In the genomic region with DNA sequence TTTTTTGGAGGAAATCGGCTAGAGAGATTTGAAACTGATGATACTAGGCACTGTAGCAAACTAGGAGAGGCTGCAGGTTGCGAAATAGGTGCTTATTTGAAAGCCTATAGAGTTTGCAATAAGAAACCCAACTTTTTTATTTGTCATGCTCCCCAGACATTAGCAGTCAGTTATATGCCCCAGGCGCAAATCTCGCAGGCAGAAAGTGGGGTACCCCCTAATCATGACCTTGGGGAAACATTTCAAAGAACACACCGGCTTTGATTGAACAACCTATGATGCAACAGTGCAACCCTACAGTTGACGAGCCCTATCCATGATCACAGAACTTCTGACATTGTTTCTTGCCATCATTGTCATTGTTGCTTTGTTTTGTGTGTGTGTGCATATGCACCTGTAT, we compare ENCODE assay signal across 14 cellular contexts.
DNase-seq lines count a peak whose midpoint lies in the region; ATAC-seq, FAIRE-seq and TF ChIP-seq lines count a peak whose summit lies in the region.
"Had no signal": no experiment of that assay in that cellular context is flagged by ENCODE, and none has a peak within 500 bp of the region (broad histone marks: within the 10 kb centered on the region; RNA-seq: fewer than 3 reads in every experiment).

No MANE protein-coding gene starts in this region.

- peak overlapping the region; percentile 55 for H3K4me2 ChIP-seq in HepG2 (ENCODE audit: low read depth, low read length)

- FAIRE-seq in HepG2 (lab: Jason Lieb, UNC): no peak
- FAIRE-seq: GM12891 had no signal

- H3K9me3 ChIP-seq in heart left ventricle: peaks cover 0 to 4% (median 0%) of the 10 kb centered on the region in 12 donors
- no peaks in the 10 kb centered on the region for H3K9me3 ChIP-seq in adipocyte (ENCODE audit: control insufficient read depth, low read length)
- no peaks in the 10 kb centered on the region for H3K9me3 ChIP-seq in HepG2 (ENCODE audit: low read length)
- H3K9me3 ChIP-seq in transverse colon: no peaks in the 10 kb centered on the region

- POLR2A ChIA-PET in HepG2 (lab: Yijun Ruan, JAX): no interaction called here

- H3K27me3 ChIP-seq in heart left ventricle: no peaks in the 10 kb centered on the region
- no peaks in the 10 kb centered on the region for H3K27me3 ChIP-seq in adipocyte (replicated peaks; ENCODE audit: control insufficient read depth, insufficient read depth, low read length)
- H3K27me3 ChIP-seq in HepG2 (ENCODE audit: control insufficient read depth in 1 of 2, insufficient read depth in 2 of 2, low read length in 2 of 2): no peaks in the 10 kb centered on the region
- H3K27me3 ChIP-seq in transverse colon: no peaks in the 10 kb centered on the region

- TF ChIP-seq EP300 in HepG2 (IDR thresholded peaks at IDR 0.05; ENCODE audit: low read depth in 2 of 2, low read length in 2 of 2) (no peak; a peak in 1 of 4 replicates), HepG2 (CRISPR knock-in tag; IDR thresholded peaks at IDR 0.05; ENCODE audit: borderline replicate concordance) (no peak), transverse colon (IDR thresholded peaks at IDR 0.05; ENCODE audit: low read depth) (no peak)

- H3K4me1 ChIP-seq in heart left ventricle (peaks cover 0 to 8% (median 0%) of the 10 kb centered on the region in 12 donors), adipocyte (ENCODE audit: control insufficient read depth, insufficient read depth, low read length) (peaks cover 14% of the 10 kb centered on the region), HepG2 (ENCODE audit: insufficient read depth, low read length) (peaks cover 8% of the 10 kb centered on the region), transverse colon (peaks cover 3 to 34% (median 12%) of the 10 kb centered on the region in 4 donors)

- H2AFZ ChIP-seq in HepG2 (ENCODE audit: low read length): peak overlapping the region; percentile 49

- in situ Hi-C loops in HepG2 (cut with HindIII; ENCODE audit: extremely low pct_ligation_motif_present, low pct_unique_long_range_greater_than_20kb) (no loop called here), transverse colon (cut with MboI; ENCODE audit: low pct_ligation_motif_present in 1 of 4, low pct_unique_long_range_greater_than_20kb in 1 of 4, low sequenced_read_pairs in 3 of 4) (no loop called here)

- H3K27ac ChIP-seq in heart left ventricle: peak overlapping the region in 2 of 12 donors; percentile 28 to 53
- no peak overlapping the region for H3K27ac ChIP-seq in HepG2 (ENCODE audit: extremely low read length, insufficient read depth, low read length)
- H3K27ac ChIP-seq in transverse colon: peak overlapping the region; percentile 24 to 62 (median 40)

- TF ChIP-seq CTCF in heart left ventricle (IDR thresholded peaks at IDR 0.05): no peak
- no peak for TF ChIP-seq CTCF in HepG2 (CRISPR knock-in tag; IDR thresholded peaks at IDR 0.05)
- TF ChIP-seq CTCF in transverse colon (IDR thresholded peaks at IDR 0.05): no peak

- ATAC-seq in heart left ventricle: no peak
- peak; percentile 83 for ATAC-seq in HepG2
- no peak for ATAC-seq in GM19023 (IDR thresholded peaks at IDR 0.05; ENCODE audit: unreplicated experiment)
- ATAC-seq in HG02852 (IDR thresholded peaks at IDR 0.05; ENCODE audit: unreplicated experiment): no peak
- ATAC-seq: effector memory CD8-positive, alpha-beta T cell had no signal

- no peaks in the 10 kb centered on the region for H3K79me2 ChIP-seq in HepG2 (ENCODE audit: insufficient read depth, low read length)

- intact Hi-C loops in heart left ventricle (cut with DNase I): no loop called here
- intact Hi-C loops in cardiac septum (cut with DNase I): no loop called here
- intact Hi-C loops in HepG2 (cut with micrococcal nuclease; ENCODE audit: unreplicated experiment): no loop called here
- intact Hi-C loops in transverse colon (cut with DNase I; ENCODE audit: low total_unique reads): no loop called here

- TF ChIP-seq RAD21 in HepG2 (CRISPR knock-in tag; IDR thresholded peaks at IDR 0.05): no peak

- H4K20me1 ChIP-seq in HepG2 (ENCODE audit: insufficient read depth, low read length): no peaks in the 10 kb centered on the region

- CTCF ChIA-PET in HepG2 (lab: Yijun Ruan, JAX; ENCODE audit: low intra/inter-chr PET ratio, low total read pairs): no interaction called here

- BruUV-seq in HepG2 (replicated peaks; lab: Mats Ljungman, UMichigan): no TSS peak

- no peak for TF ChIP-seq POLR2A in heart left ventricle (IDR thresholded peaks at IDR 0.05)
- TF ChIP-seq POLR2A in HepG2 (IDR thresholded peaks at IDR 0.05; ENCODE audit: insufficient read depth in 1 of 2, low read depth in 2 of 2, low read length in 2 of 2): no peak
- TF ChIP-seq POLR2A in transverse colon (IDR thresholded peaks at IDR 0.05): no peak

- peak overlapping the region; percentile 81 for H3K9ac ChIP-seq in adipocyte (ENCODE audit: low read length)
- H3K9ac ChIP-seq in HepG2 (ENCODE audit: insufficient read depth, low read depth, low read length): peak overlapping the region; percentile 44; the same call in 1 of the 2 replicates

- H3K36me3 ChIP-seq in heart left ventricle (no peaks in the 10 kb centered on the region), adipocyte (ENCODE audit: control insufficient read depth, insufficient read depth, low read length, severe bottlenecking) (no peaks in the 10 kb centered on the region), HepG2 (replicated peaks in 1 of 2; ENCODE audit: control insufficient read depth in 1 of 2, insufficient read depth in 2 of 2, low read length in 2 of 2) (no peaks in the 10 kb centered on the region), transverse colon (no peaks in the 10 kb centered on the region)

- H3K4me3 ChIP-seq in heart left ventricle (peak overlapping the region in 8 of 12 donors; percentile 4 to 45 (median 24)), adipocyte (ENCODE audit: low read length) (peak overlapping the region; percentile 84), HepG2 (replicated peaks in 1 of 3; ENCODE audit: insufficient read depth in 1 of 3, low read depth in 2 of 3, low read length in 3 of 3) (peak overlapping the region in 2 of 3 experiments; percentile 42 to 43; a peak in 3 of 6 replicates), transverse colon (peak overlapping the region in 1 of 4 donors; percentile 10)

- DNase-seq in heart left ventricle: no peak
- DNase-seq in cardiac septum (ENCODE audit: low spot score): no peak
- peak; percentile 33 for DNase-seq in adipocyte (ENCODE audit: low read depth)
- DNase-seq in HepG2 (ENCODE audit: low spot score): no peak
- DNase-seq in transverse colon: no peak
- no peak for DNase-seq in SK-N-DZ (ENCODE audit: low spot score)
- DNase-seq: activated CD4-positive, alpha-beta T cell treated with anti-CD3 and anti-CD28 coated beads for 1 hour; effector memory CD8-positive, alpha-beta T cell; hippocampal formation; Kasumi-1; NCI-H2107 had no signal

- WGBS in heart left ventricle, 4 donors: 90 to 95% (median 93%) methylated on average over 6 of the region's 6 CpGs
- WGBS in HepG2 (ENCODE audit: low lambda C conversion rate): 5% methylated on average over 6 of the region's 6 CpGs
- WGBS in transverse colon (ENCODE audit: low coverage in 1 of 2), 2 donors: 85 to 91% methylated on average over 4 to 6 of the region's 6 CpGs

TF ChIP-seq in HepG2, 621 proteins besides CTCF, POLR2A, EP300 and RAD21 (continues in another document):
- TF ChIP-seq SSRP1 (CRISPR knock-in tag; IDR thresholded peaks at IDR 0.05): no peak
- TF ChIP-seq POLR2G (IDR thresholded peaks at IDR 0.05; ENCODE audit: low read depth, low read length): no peak
- TF ChIP-seq, protein P1, sequence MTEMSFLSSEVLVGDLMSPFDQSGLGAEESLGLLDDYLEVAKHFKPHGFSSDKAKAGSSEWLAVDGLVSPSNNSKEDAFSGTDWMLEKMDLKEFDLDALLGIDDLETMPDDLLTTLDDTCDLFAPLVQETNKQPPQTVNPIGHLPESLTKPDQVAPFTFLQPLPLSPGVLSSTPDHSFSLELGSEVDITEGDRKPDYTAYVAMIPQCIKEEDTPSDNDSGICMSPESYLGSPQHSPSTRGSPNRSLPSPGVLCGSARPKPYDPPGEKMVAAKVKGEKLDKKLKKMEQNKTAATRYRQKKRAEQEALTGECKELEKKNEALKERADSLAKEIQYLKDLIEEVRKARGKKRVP (CRISPR knock-in tag; IDR thresholded peaks at IDR 0.05): peak in 1 of 2 experiments; percentile 90; a peak in 2 of 4 replicates
- TF ChIP-seq RARA (CRISPR knock-in tag; IDR thresholded peaks at IDR 0.05): peak; percentile 15; the same call in 1 of the 2 replicates
- TF ChIP-seq GATAD2A (CRISPR knock-in tag; IDR thresholded peaks at IDR 0.05): peak; percentile 64
- no peak for TF ChIP-seq BORCS8-MEF2B (CRISPR knock-in tag; IDR thresholded peaks at IDR 0.05)
- TF ChIP-seq ZNF644 (CRISPR knock-in tag; IDR thresholded peaks at IDR 0.05; ENCODE audit: low read depth): peak; percentile 50; the same call in 1 of the 2 replicates
- TF ChIP-seq, protein P2, sequence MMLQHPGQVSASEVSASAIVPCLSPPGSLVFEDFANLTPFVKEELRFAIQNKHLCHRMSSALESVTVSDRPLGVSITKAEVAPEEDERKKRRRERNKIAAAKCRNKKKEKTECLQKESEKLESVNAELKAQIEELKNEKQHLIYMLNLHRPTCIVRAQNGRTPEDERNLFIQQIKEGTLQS (CRISPR knock-in tag; IDR thresholded peaks at IDR 0.05): peak; percentile 48; the same call in 1 of the 2 replicates
- TF ChIP-seq, protein P3, sequence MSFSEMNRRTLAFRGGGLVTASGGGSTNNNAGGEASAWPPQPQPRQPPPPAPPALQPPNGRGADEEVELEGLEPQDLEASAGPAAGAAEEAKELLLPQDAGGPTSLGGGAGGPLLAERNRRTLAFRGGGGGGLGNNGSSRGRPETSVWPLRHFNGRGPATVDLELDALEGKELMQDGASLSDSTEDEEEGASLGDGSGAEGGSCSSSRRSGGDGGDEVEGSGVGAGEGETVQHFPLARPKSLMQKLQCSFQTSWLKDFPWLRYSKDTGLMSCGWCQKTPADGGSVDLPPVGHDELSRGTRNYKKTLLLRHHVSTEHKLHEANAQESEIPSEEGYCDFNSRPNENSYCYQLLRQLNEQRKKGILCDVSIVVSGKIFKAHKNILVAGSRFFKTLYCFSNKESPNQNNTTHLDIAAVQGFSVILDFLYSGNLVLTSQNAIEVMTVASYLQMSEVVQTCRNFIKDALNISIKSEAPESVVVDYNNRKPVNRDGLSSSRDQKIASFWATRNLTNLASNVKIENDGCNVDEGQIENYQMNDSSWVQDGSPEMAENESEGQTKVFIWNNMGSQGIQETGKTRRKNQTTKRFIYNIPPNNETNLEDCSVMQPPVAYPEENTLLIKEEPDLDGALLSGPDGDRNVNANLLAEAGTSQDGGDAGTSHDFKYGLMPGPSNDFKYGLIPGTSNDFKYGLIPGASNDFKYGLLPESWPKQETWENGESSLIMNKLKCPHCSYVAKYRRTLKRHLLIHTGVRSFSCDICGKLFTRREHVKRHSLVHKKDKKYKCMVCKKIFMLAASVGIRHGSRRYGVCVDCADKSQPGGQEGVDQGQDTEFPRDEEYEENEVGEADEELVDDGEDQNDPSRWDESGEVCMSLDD (CRISPR knock-in tag; IDR thresholded peaks at IDR 0.05; ENCODE audit: borderline replicate concordance): peak; percentile 96
